8 cellular contexts compared by ENCODE assay signal in the genomic region with DNA sequence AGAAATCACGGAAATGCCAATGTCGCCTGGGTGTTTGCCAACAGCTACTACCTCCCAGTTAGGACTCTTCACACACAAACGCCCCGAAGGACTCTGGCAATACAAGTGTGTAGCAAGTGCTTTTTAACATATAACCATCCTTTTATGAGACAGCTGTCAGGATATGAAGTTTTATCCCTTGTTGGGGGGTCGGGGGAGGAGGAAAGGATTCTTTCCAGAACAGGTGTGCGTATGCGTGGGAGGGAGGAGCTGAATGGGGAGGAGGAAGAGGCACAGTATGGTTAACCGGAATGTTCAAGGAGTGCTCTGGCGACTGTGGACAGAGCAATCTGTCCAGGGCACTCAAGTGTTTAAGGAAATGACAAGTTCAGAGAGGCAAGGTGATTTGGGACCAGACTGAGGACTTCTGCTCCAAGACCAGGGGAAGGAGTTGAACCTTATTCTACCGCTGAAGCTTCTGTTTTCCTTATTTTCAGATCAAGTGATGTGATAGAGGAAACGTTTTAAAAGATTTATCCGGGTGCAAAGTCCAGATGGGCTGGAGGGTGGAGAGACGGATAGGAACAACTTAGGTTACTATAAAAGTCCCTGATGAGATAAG. TPM values are rescaled to one million over a fixed set of nuclear protein-coding genes. Genes with fewer than 3 reads are reported as not detected.
DNase-seq lines count a peak whose midpoint lies in the region; ATAC-seq and TF ChIP-seq lines count a peak whose summit lies in the region.

No MANE protein-coding gene starts in this region.

- DNase-seq in H9 (no peak), OCI-LY7 (ENCODE audit: low spot score) (no peak), epithelial cell of esophagus (ENCODE audit: low read depth) (peak; percentile 15), KG1 (lab: John Stamatoyannopoulos, UW) (no peak), GM10266 (ENCODE audit: extremely low spot score) (no peak)

- H4K20me1 ChIP-seq in H9 (ENCODE audit: control insufficient read depth, insufficient read depth, insufficient read length) (no peaks in the 10 kb centered on the region), OCI-LY7 (ENCODE audit: insufficient read depth, low read length) (0 out of 2 replicates have a peak, but pooled peaks cover 4% of the 10 kb centered on the region)

- H3K36me3 ChIP-seq in OCI-LY7 (ENCODE audit: insufficient read depth, low read length) (no peaks in the 10 kb centered on the region), neutrophil (no peaks in the 10 kb centered on the region)

- H3K79me2 ChIP-seq in H9 (ENCODE audit: insufficient read depth, low read length) (peaks cover 13% of the 10 kb centered on the region; the same call in 1 of the 2 replicates), OCI-LY7 (ENCODE audit: insufficient read depth, low read depth, low read length) (no peaks in the 10 kb centered on the region; the same call in 1 of the 2 replicates)

- H3K9ac ChIP-seq in H9 (ENCODE audit: extremely low read depth, insufficient read length, low read length): peak overlapping the region; percentile 21

- H3K9me2 ChIP-seq in OCI-LY7 (ENCODE audit: insufficient read depth, low read length): no peaks in the 10 kb centered on the region

- H3K4me1 Mint-ChIP-seq in H9: peaks cover 18 to 24% of the 10 kb centered on the region in 2 experiments

- no peak overlapping the region for H3K56ac ChIP-seq in H9 (ENCODE audit: insufficient read length, low read depth, low read length)

- H3K23ac ChIP-seq in H9 (ENCODE audit: insufficient read length, low read depth, low read length): no peak overlapping the region

- POLR2A ChIA-PET in OCI-LY7 (lab: Charles Lee): interaction anchor here (0.5 to 2.9 kb wide), 2 partner anchors 12 to 83 kb away, joined by 3 to 21 read pairs; no protein-coding TSS in a partner anchor

- no peak overlapping the region for H2AK5ac ChIP-seq in H9 (ENCODE audit: insufficient read length, low read length)

- H3K27ac ChIP-seq in H9 (ENCODE audit: insufficient read length, low read depth, low read length): no peak overlapping the region
- H3K27ac ChIP-seq in OCI-LY7 (ENCODE audit: low read depth, low read length, poor library complexity, severe bottlenecking): no peak overlapping the region
- no peak overlapping the region for H3K27ac ChIP-seq in neutrophil

- no peak overlapping the region for H2BK20ac ChIP-seq in H9 (ENCODE audit: low read depth, low read length, poor library complexity, severe bottlenecking)

- H3K4me3 ChIP-seq in OCI-LY7 (ENCODE audit: low read depth, low read length, poor library complexity, severe bottlenecking) (peak overlapping the region; percentile 71), epithelial cell of esophagus (ENCODE audit: low read length) (peak overlapping the region; percentile 63), neutrophil (ENCODE audit: low read depth in 1 of 2, low read length in 1 of 2) (peak overlapping the region; percentile 72 to 83)

- no peak overlapping the region for H2BK5ac ChIP-seq in H9 (ENCODE audit: insufficient read length, low read length)

- H3K36me3 Mint-ChIP-seq in H9 (ENCODE audit: insufficient read depth in 1 of 3, low read depth in 3 of 3): peaks cover 2 to 8% (median 4%) of the 10 kb centered on the region in 3 experiments; a peak in 5 of 7 replicates

- CTCF ChIA-PET in OCI-LY7 (lab: Charles Lee; ENCODE audit: unreplicated experiment): no interaction called here

- H2BK12ac ChIP-seq in H9 (ENCODE audit: insufficient read length, low read depth, low read length): no peak overlapping the region

- no peak overlapping the region for H2BK15ac ChIP-seq in H9 (ENCODE audit: low read depth, low read length)

- H3K18ac ChIP-seq in H9 (ENCODE audit: insufficient read length, low read depth, low read length): no peak overlapping the region

- H3K4me1 ChIP-seq in H9 (ENCODE audit: insufficient read depth, low read length) (peaks cover 3% of the 10 kb centered on the region), OCI-LY7 (ENCODE audit: insufficient read depth, low read length, poor library complexity, severe bottlenecking) (peaks cover 25% of the 10 kb centered on the region), neutrophil (ENCODE audit: control insufficient read depth in 1 of 2, insufficient read depth in 1 of 2, low read depth in 1 of 2, low read length in 1 of 2) (peaks cover 8 to 19% of the 10 kb centered on the region in 2 experiments)

- BruUV-seq in OCI-LY7 (replicated peaks; lab: Mats Ljungman, UMichigan): no TSS peak

- no peaks in the 10 kb centered on the region for H3K27me3 ChIP-seq in H9 (ENCODE audit: insufficient read depth, low read length)
- H3K27me3 ChIP-seq in neutrophil: peaks cover 10% of the 10 kb centered on the region

- H3K23me2 ChIP-seq in H9 (ENCODE audit: insufficient read length, low read depth, low read length, poor library complexity, severe bottlenecking): peaks cover 6% of the 10 kb centered on the region

- no peak overlapping the region for H3K14ac ChIP-seq in H9 (ENCODE audit: insufficient read depth, low read length)

- H3T11ph ChIP-seq in H9 (ENCODE audit: low read length): no peak overlapping the region

- no peak overlapping the region for H2BK120ac ChIP-seq in H9 (ENCODE audit: low read depth, low read length, poor library complexity, severe bottlenecking)

- H3K27me3 Mint-ChIP-seq in H9 (ENCODE audit: low read depth): peaks cover 3% of the 10 kb centered on the region

- no peak overlapping the region for H4K5ac ChIP-seq in H9 (ENCODE audit: insufficient read length, low read depth, low read length)

- peak overlapping the region; percentile 80 to 81 for H3K4me3 Mint-ChIP-seq in H9

- H4K91ac ChIP-seq in H9 (ENCODE audit: insufficient read length, low read depth, low read length): no peak overlapping the region

- peak overlapping the region; percentile 72 for H3K4me2 ChIP-seq in H9 (ENCODE audit: insufficient read depth, insufficient read length, low read length)
- peak overlapping the region; percentile 91 for H3K4me2 ChIP-seq in OCI-LY7 (ENCODE audit: low read length)

- no peak for ATAC-seq in HG03354 (IDR thresholded peaks at IDR 0.05; ENCODE audit: poor library complexity, severe bottlenecking, unreplicated experiment)
- no peak for ATAC-seq in GM19397 (IDR thresholded peaks at IDR 0.05; ENCODE audit: unreplicated experiment)

- H3K27ac Mint-ChIP-seq in H9: peak overlapping the region in 1 of 3 experiments; percentile 20; a peak in 1 of 7 replicates

- no peak overlapping the region for H3K4ac ChIP-seq in H9 (ENCODE audit: low read depth, low read length)

- H4K8ac ChIP-seq in H9 (replicated peaks; ENCODE audit: insufficient read length, low read depth, low read length): no peak overlapping the region

- H3K9me3 ChIP-seq in H9 (ENCODE audit: control insufficient read depth, low read depth, low read length): no peaks in the 10 kb centered on the region
- H3K9me3 ChIP-seq in OCI-LY7 (ENCODE audit: low read length): no peaks in the 10 kb centered on the region
- no peaks in the 10 kb centered on the region for H3K9me3 ChIP-seq in neutrophil

- WGBS in H9 (ENCODE audit: extremely low coverage, insufficient read length, low lambda C conversion rate): no CpG with 5 or more reads among the region's 13 CpGs

- H3K9me3 Mint-ChIP-seq in H9: no peaks in the 10 kb centered on the region

- TF ChIP-seq CTCF in H9 (conservative IDR thresholded peaks at IDR 0.05) (no peak), OCI-LY7 (conservative IDR thresholded peaks at IDR 0.05; ENCODE audit: low read length) (no peak), epithelial cell of esophagus (IDR thresholded peaks at IDR 0.05; ENCODE audit: insufficient read depth, low read depth, low read length, missing control alignments) (no peak), neutrophil (IDR thresholded peaks at IDR 0.05) (no peak), GM10266 (IDR thresholded peaks at IDR 0.05; ENCODE audit: control insufficient read depth, insufficient read depth, low read depth, missing control alignments) (no peak)

- H3K79me1 ChIP-seq in H9 (ENCODE audit: insufficient read depth, low read depth, low read length, poor library complexity, severe bottlenecking): no peaks in the 10 kb centered on the region

- H2AFZ ChIP-seq in H9 (ENCODE audit: low read length): no peak overlapping the region
- H2AFZ ChIP-seq in OCI-LY7 (ENCODE audit: low read length): no peak overlapping the region

- intact Hi-C loops in OCI-LY7 (cut with micrococcal nuclease; ENCODE audit: unreplicated experiment): no loop called here

RNA-seq across cellular contexts. Expression of a gene that starts 1.3 kb away (rescaled TPM):
- total RNA-seq in H9 (2021) (117 and 124 TPM in 2 replicates), OCI-LY7 (2022) (42.5 and 47.2 TPM in 2 replicates)
- 32.3 and 35.2 TPM in 2 replicates for total RNA-seq in OCI-LY7 (2014; rRNA removed; shearing (Covaris generic))
